8 cellular contexts compared by ENCODE assay signal in the genomic region with DNA sequence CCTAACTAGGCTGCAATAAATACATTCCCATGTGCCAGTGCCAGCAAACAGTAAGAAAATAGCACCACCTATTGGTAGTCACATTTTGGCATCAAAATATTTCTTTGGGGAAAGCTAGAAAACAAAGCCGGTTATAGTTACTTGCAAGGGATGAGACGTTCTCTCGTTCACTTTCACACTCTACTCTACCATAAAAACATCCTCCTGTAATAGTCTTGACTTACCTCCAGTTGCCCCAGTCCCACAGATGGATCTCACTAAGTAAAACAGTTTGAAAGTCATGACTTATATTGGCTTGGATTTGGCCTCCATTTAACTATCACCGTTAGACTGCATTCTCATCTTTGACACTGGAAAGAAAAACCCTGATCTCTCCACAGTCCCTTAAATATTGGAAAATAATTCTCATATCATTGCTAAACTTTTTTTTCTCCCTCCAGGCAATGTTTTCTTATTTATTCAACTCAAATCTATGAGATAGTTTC. TPM values are rescaled to one million over a fixed set of nuclear protein-coding genes. Genes with fewer than 3 reads are reported as not detected.
DNase-seq lines count a peak whose midpoint lies in the region; ATAC-seq and TF ChIP-seq lines count a peak whose summit lies in the region.

No MANE protein-coding gene starts in this region.

- DNase-seq in NCI-H2196 (lab: John Stamatoyannopoulos, UW; ENCODE audit: unreplicated experiment), result peak; percentile 2
- no peak for DNase-seq in NCI-H2196 treated with DMSO at 0.1 percent for 48 hours (lab: John Stamatoyannopoulos, UW; ENCODE audit: unreplicated experiment)
- peak; percentile 35 for DNase-seq in NCI-H82 treated with DMSO at 0.1 percent for 48 hours (lab: John Stamatoyannopoulos, UW; ENCODE audit: unreplicated experiment)
- DNase-seq in epithelial cell of proximal tubule (ENCODE audit: low read depth), result no peak
- DNase-seq in ovary, result no peak

- 10 to 17% (median 11%) methylated on average over 4 of the region's 4 CpGs for WGBS in ovary, 3 donors

- TF ChIP-seq EP300 in ovary (IDR thresholded peaks at IDR 0.05), result no peak

- ATAC-seq in GM21367 (IDR thresholded peaks at IDR 0.05; ENCODE audit: unreplicated experiment) (no peak), HG02981 (IDR thresholded peaks at IDR 0.05; ENCODE audit: unreplicated experiment) (no peak)

- 0 out of 2 replicates have a peak, but pooled peaks have one; percentile 23 for TF ChIP-seq CTCF in HEK293 (tag by site-specific recombination; IDR thresholded peaks at IDR 0.05)
- TF ChIP-seq CTCF in epithelial cell of proximal tubule (conservative IDR thresholded peaks at IDR 0.05; ENCODE audit: low read depth, low read length), result peak; percentile 77
- peak in 2 of 3 donors; percentile 37 to 54 for TF ChIP-seq CTCF in ovary (IDR thresholded peaks at IDR 0.05)

- no peak for TF ChIP-seq POLR2A in ovary (IDR thresholded peaks at IDR 0.05)

- no peaks in the 10 kb centered on the region for H3K27me3 ChIP-seq in ovary

- H3K4me1 ChIP-seq in HEK293 (ENCODE audit: control insufficient read depth, insufficient read depth, low read length) (no peaks in the 10 kb centered on the region; the same call in 1 of the 2 replicates), ovary (ENCODE audit: insufficient read depth) (peaks cover 2% of the 10 kb centered on the region)

- POLR2A ChIA-PET in HEK293 (lab: Yijun Ruan, JAX), result no interaction called here

- H3K4me3 ChIP-seq in HEK293 (ENCODE audit: low read depth, low read length) (no peak overlapping the region), epithelial cell of proximal tubule (ENCODE audit: low read depth, low read length) (no peak overlapping the region), ovary (no peak overlapping the region)

- H3K27ac ChIP-seq in HEK293 (ENCODE audit: extremely low read depth, low read depth, low read length) (no peak overlapping the region), ovary (no peak overlapping the region)

- intact Hi-C loops in ovary (cut with DNase I), result loop anchor here in 1 of 4 donors (10.0 kb wide), 1 partner anchor 675 kb away; no protein-coding TSS in a partner anchor

- CTCF ChIA-PET in HEK293 (lab: Yijun Ruan, JAX), result interaction anchor here (0.6 to 2.4 kb wide), 24 partner anchors 9 to 1160 kb away, joined by 3 to 15 read pairs (median 3); a partner anchor contains a TSS

- H3K9me3 ChIP-seq in HEK293 (ENCODE audit: control insufficient read depth, insufficient read depth, low read depth, low read length), result no peaks in the 10 kb centered on the region
- H3K9me3 ChIP-seq in ovary, result no peaks in the 10 kb centered on the region

- H3K36me3 ChIP-seq in HEK293 (ENCODE audit: control insufficient read depth in 2 of 2, insufficient read depth in 1 of 2, low read length in 2 of 2) (no peaks in the 10 kb centered on the region), ovary (no peaks in the 10 kb centered on the region)

TF ChIP-seq in HEK293, 187 proteins besides CTCF, POLR2A, EP300 and RAD21:
- no peak for TF ChIP-seq ZNF776 (tag by site-specific recombination; IDR thresholded peaks at IDR 0.05; ENCODE audit: borderline replicate concordance)
- TF ChIP-seq ZNF654 (tag by site-specific recombination; IDR thresholded peaks at IDR 0.05; ENCODE audit: low read depth), result peak; percentile 70
TF ChIP-seq in HEK293: peak in this region for 1.

RNA-seq across cellular contexts. Expression of a gene that starts 9.7 kb away (rescaled TPM):
- total RNA-seq in epithelial cell of proximal tubule, result 0.06 TPM in 1 of 2 replicates, not detected in the other
- 10 to 100 TPM in 1 of 7 donors, 1 to 10 TPM in 5, under 1 TPM in 1; 0.56 to 10.1 (median 2.3) TPM for total RNA-seq in ovary
- polyA plus RNA-seq in ovary, result 1 to 10 TPM; 7.8 to 7.9 TPM

Comparison
In these comparisons a context has a peak if more than half of its experiments do, and no peak if none do; other contexts are left out.
1. DNase-seq: peak in NCI-H2196 (single experiment) and NCI-H82 treated with DMSO at 0.1 percent for 48 hours (single experiment); none in NCI-H2196 treated with DMSO at 0.1 percent for 48 hours (single experiment), epithelial cell of proximal tubule (single experiment) and ovary (0 of 5).
2. CTCF ChIP-seq: peak in every context shown above with its lines; median percentile 77 in epithelial cell of proximal tubule; 46 in ovary; 23 in HEK293.